In genomic region chr9:87601175-87601574, GRCh38 we compare ENCODE assay signal across 11 cellular contexts.
DNase-seq lines count a peak whose midpoint lies in the region; ATAC-seq and TF ChIP-seq lines count a peak whose summit lies in the region.
"Had no signal": no experiment of that assay in that cellular context is flagged by ENCODE, and none has a peak within 500 bp of the region (broad histone marks: within the 10 kb centered on the region; RNA-seq: fewer than 3 reads in every experiment).

No MANE protein-coding gene starts in this region.

- peaks cover 0 to 7% (median 0%) of the 10 kb centered on the region in 7 donors for H3K27me3 ChIP-seq in spleen (replicated peaks in 1 of 7)

- intact Hi-C loops in spleen (cut with DNase I; ENCODE audit: low total_unique reads), result no loop called here

- 20 to 54% (median 38%) methylated on average over 1 of the region's 1 CpG for WGBS in spleen, 5 donors

- H3K4me3 ChIP-seq in spleen, result no peak overlapping the region
- H3K4me3 ChIP-seq: GM12878, psoas muscle had no signal

- ATAC-seq in HG03469 (IDR thresholded peaks at IDR 0.05; ENCODE audit: unreplicated experiment), result no peak
- ATAC-seq: GM12878 had no signal

- H3K36me3 ChIP-seq in spleen, result peaks cover 0 to 8% (median 0%) of the 10 kb centered on the region in 6 donors

- DNase-seq in HuH-7 (ENCODE audit: low spot score), result peak; percentile 43
- DNase-seq in SKM-1 treated with dmso at 0.1 percent for 144 hours (lab: John Stamatoyannopoulos, UW; ENCODE audit: unreplicated experiment), result peak; percentile 73
- peak; percentile 60 for DNase-seq in islet precursor cell
- DNase-seq in spleen, result peak; percentile 84
- DNase-seq in medulla oblongata (ENCODE audit: extremely low spot score), result no peak
- no peak for DNase-seq in UCSD-AML1 (lab: John Stamatoyannopoulos, UW; ENCODE audit: unreplicated experiment)
- DNase-seq in KG1 (lab: John Stamatoyannopoulos, UW), result no peak

- H3K4me1 ChIP-seq in spleen, result peaks cover 0 to 43% (median 14%) of the 10 kb centered on the region in 6 donors

- no peaks in the 10 kb centered on the region for H3K9me3 ChIP-seq in spleen
- H3K9me3 ChIP-seq: psoas muscle had no signal

- peak overlapping the region in 6 of 8 donors; percentile 15 to 87 (median 67) for H3K27ac ChIP-seq in spleen
- H3K27ac ChIP-seq: epithelial cell of prostate, psoas muscle had no signal

- no peak for TF ChIP-seq CTCF in spleen (IDR thresholded peaks at IDR 0.05 in 8 of 11, conservative IDR thresholded peaks at IDR 0.05 in 3 of 11)

- TF ChIP-seq POLR2A in spleen (IDR thresholded peaks at IDR 0.05), result no peak

Comparison
In these comparisons a context has a peak if more than half of its experiments do, and no peak if none do; other contexts are left out.
1. DNase-seq: peak in HuH-7 (single experiment), SKM-1 treated with dmso at 0.1 percent for 144 hours (single experiment), islet precursor cell (single experiment) and spleen (single experiment); none in medulla oblongata (single experiment), UCSD-AML1 (single experiment) and KG1 (single experiment).